Comparison of ENCODE assay signal across 20 cellular contexts in genomic region chr5:14273207-14273767, GRCh38.
DNase-seq lines count a peak whose midpoint lies in the region; ATAC-seq, FAIRE-seq and TF ChIP-seq lines count a peak whose summit lies in the region.
"Had no signal": no experiment of that assay in that cellular context is flagged by ENCODE, and none has a peak within 500 bp of the region (broad histone marks: within the 10 kb centered on the region; RNA-seq: fewer than 3 reads in every experiment).

No MANE protein-coding gene starts in this region.

- no peak overlapping the region for H3K4me2 ChIP-seq in GM12878 (ENCODE audit: control insufficient read depth, insufficient read depth)

- H3K4me3 ChIP-seq in HEK293 (ENCODE audit: low read depth, low read length): no peak overlapping the region
- no peak overlapping the region for H3K4me3 ChIP-seq in GM12878
- no peak overlapping the region for H3K4me3 ChIP-seq in thoracic aorta
- H3K4me3 ChIP-seq: BLaER1 treated with 17β-estradiol and CSF1 and Interleukin-3, amounts not matched to agents 10 nM and 100 nM had no signal

- peaks cover 11% of the 10 kb centered on the region for H3K4me1 Mint-ChIP-seq in activated CD4-positive, alpha-beta T cell treated with anti-CD3 and anti-CD28 coated beads, Interleukin-2, amount 10 ng/mL, durations not matched to agents 7 days and 5 days

- H3K36me3 ChIP-seq in HEK293 (ENCODE audit: control insufficient read depth in 2 of 2, insufficient read depth in 1 of 2, low read length in 2 of 2) (peaks cover 0 to 4% of the 10 kb centered on the region in 2 experiments; a peak in 1 of 3 replicates), GM12878 (ENCODE audit: control insufficient read depth in 2 of 2, insufficient read depth in 2 of 2, low read length in 1 of 2) (peaks cover 3 to 6% of the 10 kb centered on the region in 2 experiments; a peak in 3 of 4 replicates), thoracic aorta (no peaks in the 10 kb centered on the region)

- no peaks in the 10 kb centered on the region for H3K9me3 Mint-ChIP-seq in activated CD4-positive, alpha-beta T cell treated with anti-CD3 and anti-CD28 coated beads, Interleukin-2, amount 10 ng/mL, durations not matched to agents 7 days and 5 days
- H3K9me3 Mint-ChIP-seq: CD4-positive, alpha-beta memory T cell had no signal

- H3K4me1 ChIP-seq in HEK293 (ENCODE audit: control insufficient read depth, insufficient read depth, low read length) (peaks cover 19% of the 10 kb centered on the region), GM12878 (ENCODE audit: control insufficient read depth, insufficient read depth, low read length) (peaks cover 18% of the 10 kb centered on the region), thoracic aorta (ENCODE audit: control insufficient read depth in 1 of 2, low read depth in 2 of 2) (peaks cover 22 to 71% of the 10 kb centered on the region in 2 donors)

- RAD21 ChIA-PET in GM12878 (lab: Charles Lee; ENCODE audit: unreplicated experiment): interaction anchor here (1.4 kb wide), 1 partner anchor 62 kb away, joined by 7 read pairs; no protein-coding TSS in a partner anchor

- H3K27ac ChIP-seq in HEK293 (ENCODE audit: extremely low read depth, low read depth, low read length): no peak overlapping the region
- no peak overlapping the region for H3K27ac ChIP-seq in GM12878 (ENCODE audit: control insufficient read depth, insufficient read depth)
- peak overlapping the region; percentile 15 to 31 for H3K27ac ChIP-seq in thoracic aorta
- H3K27ac ChIP-seq: BLaER1 treated with 17β-estradiol and CSF1 and Interleukin-3, amounts not matched to agents 10 nM and 100 nM had no signal

- H3K9ac ChIP-seq in GM12878 (ENCODE audit: control insufficient read depth, insufficient read depth, low read length): no peak overlapping the region
- H3K9ac ChIP-seq: BLaER1 treated with 17β-estradiol and CSF1 and Interleukin-3, amounts not matched to agents 10 nM and 100 nM had no signal

- TSS peak; percentile 7 for BruUV-seq in GM12878 (replicated peaks; lab: Mats Ljungman, UMichigan)

- no peak for TF ChIP-seq POLR2A in GM12878 (IDR thresholded peaks at IDR 0.05; ENCODE audit: low read depth, low read length)

- no peaks in the 10 kb centered on the region for H3K36me3 Mint-ChIP-seq in activated CD4-positive, alpha-beta T cell treated with anti-CD3 and anti-CD28 coated beads, Interleukin-2, amount 10 ng/mL, durations not matched to agents 7 days and 5 days (ENCODE audit: low read depth)
- H3K36me3 Mint-ChIP-seq: CD4-positive, alpha-beta memory T cell had no signal

- WGBS in GM12878 (ENCODE audit: insufficient coverage, insufficient replicate concordance, low lambda C conversion rate, missing lambda C conversion rate): 91% methylated on average over 7 of the region's 7 CpGs

- no peak for FAIRE-seq in GM12878 (lab: Jason Lieb, UNC)
- FAIRE-seq: GM18507 had no signal

- intact Hi-C loops in GM12878 (cut with micrococcal nuclease; ENCODE audit: unreplicated experiment): no loop called here

- H3K27me3 ChIP-seq in GM12878 (replicated peaks in 1 of 2; ENCODE audit: control insufficient read depth in 2 of 2, insufficient read depth in 2 of 2, low read length in 1 of 2): no peaks in the 10 kb centered on the region
- H3K27me3 ChIP-seq in thoracic aorta (replicated peaks; ENCODE audit: insufficient read depth): no peaks in the 10 kb centered on the region
- H3K27me3 ChIP-seq: BLaER1 treated with 17β-estradiol and CSF1 and Interleukin-3, amounts not matched to agents 10 nM and 100 nM had no signal

- in situ Hi-C loops in GM12878 (cut with MboI): no loop called here

- SMC1A ChIA-PET in GM12878 (lab: Charles Lee; ENCODE audit: uncharacterized antibody, unreplicated experiment): interaction anchor here (0.6 to 6.5 kb wide), 6 partner anchors 13 to 278 kb away, joined by 3 to 136 read pairs (median 14); no protein-coding TSS in a partner anchor

- no peak overlapping the region for H2AFZ ChIP-seq in GM12878 (ENCODE audit: control insufficient read depth, low read depth, low read length)

- H3K9me3 ChIP-seq in HEK293 (ENCODE audit: control insufficient read depth, insufficient read depth, low read depth, low read length) (no peaks in the 10 kb centered on the region), GM12878 (replicated peaks; ENCODE audit: control insufficient read depth, insufficient read depth, low read length) (no peaks in the 10 kb centered on the region), thoracic aorta (no peaks in the 10 kb centered on the region)
- H3K9me3 ChIP-seq: BLaER1 treated with 17β-estradiol and CSF1 and Interleukin-3, amounts not matched to agents 10 nM and 100 nM had no signal

- CTCF ChIA-PET in HEK293 (lab: Yijun Ruan, JAX): interaction anchor here (0.6 to 1.0 kb wide), 4 partner anchors 24 to 294 kb away, joined by 3 to 4 read pairs (median 4); no protein-coding TSS in a partner anchor
- CTCF ChIA-PET in GM12878 (lab: Yijun Ruan, JAX): interaction anchor here (6.3 to 10.4 kb wide), 3 partner anchors 9 to 162 kb away, joined by 56 to 137 read pairs (median 118); no protein-coding TSS in a partner anchor
- CTCF ChIA-PET in activated CD4-positive, alpha-beta T cell treated with anti-CD3 and anti-CD28 coated beads, Interleukin-2, amount 10 ng/mL, durations not matched to agents 7 days and 5 days (lab: Charles Lee): no interaction called here

- H3K27ac Mint-ChIP-seq in activated CD4-positive, alpha-beta T cell treated with anti-CD3 and anti-CD28 coated beads, Interleukin-2, amount 10 ng/mL, durations not matched to agents 7 days and 5 days: no peak overlapping the region
- H3K27ac Mint-ChIP-seq: CD4-positive, alpha-beta memory T cell had no signal

- H3K79me2 ChIP-seq in GM12878 (ENCODE audit: control insufficient read depth, insufficient read depth, low read length): peaks cover 39% of the 10 kb centered on the region

- TF ChIP-seq EP300 in GM12878 (IDR thresholded peaks at IDR 0.05; ENCODE audit: borderline replicate concordance in 1 of 2, control insufficient read depth in 1 of 2, low read depth in 2 of 2, low read length in 2 of 2): no peak

- ATAC-seq in GM12878 (no peak), thoracic aorta (ENCODE audit: insufficient number of reproducible peaks, low FRiP score, low read depth) (no peak)

- TF ChIP-seq CTCF in HEK293 (tag by site-specific recombination; IDR thresholded peaks at IDR 0.05) (no peak), GM12878 (IDR thresholded peaks at IDR 0.05 in 2 of 3, conservative IDR thresholded peaks at IDR 0.05 in 1 of 3; ENCODE audit: control insufficient read depth in 2 of 3, extremely low read depth in 1 of 3, insufficient read depth in 1 of 3, low read depth in 3 of 3, low read length in 3 of 3) (no peak), thoracic aorta (IDR thresholded peaks at IDR 0.05) (no peak)

- no peaks in the 10 kb centered on the region; the same call in 1 of the 2 replicates for H4K20me1 ChIP-seq in GM12878 (ENCODE audit: control insufficient read depth, insufficient read depth)

- peak; percentile 95 for DNase-seq in NCI-H82 (lab: John Stamatoyannopoulos, UW)
- no peak for DNase-seq in GM12878 (ENCODE audit: low read depth, low spot score)
- no peak for DNase-seq in thoracic aorta (ENCODE audit: low spot score)
- DNase-seq in activated CD4-positive, alpha-beta T cell treated with anti-CD3 and anti-CD28 coated beads, Interleukin-2, amount 10 ng/mL, durations not matched to agents 7 days and 5 days: no peak
- no peak for DNase-seq in T-helper 9 cell
- no peak for DNase-seq in NCI-H446 treated with DMSO at 0.1 percent for 48 hours (lab: John Stamatoyannopoulos, UW)
- DNase-seq: ACHN; CD4-positive, alpha-beta memory T cell; GOT3; KG1; NCI-H1105; NCI-H146; NCI-H2029; NCI-H2227 treated with DMSO at 0.1 percent for 48 hours; NCI-H510A treated with DMSO at 0.1 percent for 48 hours; OCI-M1; Right ventricle myocardium superior had no signal

- no peak for TF ChIP-seq RAD21 in GM12878 (IDR thresholded peaks at IDR 0.05; ENCODE audit: insufficient read depth, low read depth, low read length)

- no peak overlapping the region for H3K4me3 Mint-ChIP-seq in activated CD4-positive, alpha-beta T cell treated with anti-CD3 and anti-CD28 coated beads, Interleukin-2, amount 10 ng/mL, durations not matched to agents 7 days and 5 days
- H3K4me3 Mint-ChIP-seq: CD4-positive, alpha-beta memory T cell had no signal

- peaks cover 3% of the 10 kb centered on the region for H3K27me3 Mint-ChIP-seq in activated CD4-positive, alpha-beta T cell treated with anti-CD3 and anti-CD28 coated beads, Interleukin-2, amount 10 ng/mL, durations not matched to agents 7 days and 5 days

- POLR2A ChIA-PET in HEK293 (lab: Yijun Ruan, JAX): no interaction called here
- POLR2A ChIA-PET in GM12878 (lab: Charles Lee): no interaction called here
- POLR2A ChIA-PET in activated CD4-positive, alpha-beta T cell treated with anti-CD3 and anti-CD28 coated beads, Interleukin-2, amount 10 ng/mL, durations not matched to agents 7 days and 5 days (lab: Charles Lee): no interaction called here

TF ChIP-seq in HEK293, 187 proteins besides CTCF, POLR2A, EP300 and RAD21 (continues in another document):
- TF ChIP-seq ZNF23 (tag by site-specific recombination; IDR thresholded peaks at IDR 0.05; ENCODE audit: borderline replicate concordance) (no peak), ZBTB17 (tag by site-specific recombination; IDR thresholded peaks at IDR 0.05) (no peak), HOXD13 (CRISPR knock-in tag; IDR thresholded peaks at IDR 0.05; ENCODE audit: borderline replicate concordance) (no peak), ZNF664 (tag by site-specific recombination; IDR thresholded peaks at IDR 0.05) (peak; percentile 99), ZSCAN16 (tag by site-specific recombination; IDR thresholded peaks at IDR 0.05) (no peak), ZNF391 (tag by site-specific recombination; IDR thresholded peaks at IDR 0.05; ENCODE audit: borderline replicate concordance, low read depth) (no peak), EGR2 (tag by site-specific recombination; IDR thresholded peaks at IDR 0.05; ENCODE audit: low read depth) (no peak)

Comparison
In these comparisons a context has a peak if more than half of its experiments do, and no peak if none do; other contexts are left out.
1. H3K27ac ChIP-seq: peak in thoracic aorta (2 of 2); none in HEK293 (single experiment) and GM12878 (single experiment).